8 cellular contexts compared by ENCODE assay signal in genomic region chr5:79235578-79236363, GRCh38. TPM values are rescaled to one million over a fixed set of nuclear protein-coding genes. Genes with fewer than 3 reads are reported as not detected.
A peak's percentile ranks its signal among the peaks of the same experiment; 100 is the strongest.
DNase-seq lines count a peak whose midpoint lies in the region; ATAC-seq and TF ChIP-seq lines count a peak whose summit lies in the region.

JMY (plus strand) TSS chr5:79236131; CDS start chr5:79236651, 520 bp downstream.

- TF ChIP-seq CTCF in fibroblast of the aortic adventitia (IDR thresholded peaks at IDR 0.05; ENCODE audit: insufficient read depth, low read length): peak; percentile 9
- no peak for TF ChIP-seq CTCF in nephron progenitor cell (IDR thresholded peaks at IDR 0.05)

- H3K4me3 Mint-ChIP-seq in nephron progenitor cell: peak within 1 kb of the TSS; percentile 85
- peak within 1 kb of the TSS; percentile 96 for H3K4me3 Mint-ChIP-seq in stimulated activated naive CD8-positive, alpha-beta T cell treated with anti-CD3 and anti-CD28 coated beads, Interleukin-15, Interleukin-2, amounts not matched to agents 100 ng/mL and 50 ng/mL, for 24 hours

- H3K36me3 Mint-ChIP-seq in nephron progenitor cell (ENCODE audit: low read depth): no peaks in the 10 kb centered on the region
- no peaks in the 10 kb centered on the region for H3K36me3 Mint-ChIP-seq in stimulated activated naive CD8-positive, alpha-beta T cell treated with anti-CD3 and anti-CD28 coated beads, Interleukin-15, Interleukin-2, amounts not matched to agents 100 ng/mL and 50 ng/mL, for 24 hours (ENCODE audit: low read depth)

- DNase-seq in DMS153 treated with DMSO at 0.1 percent for 48 hours (lab: John Stamatoyannopoulos, UW; ENCODE audit: unreplicated experiment) (peak; percentile 20), RPMI7951 (ENCODE audit: low read depth) (peak; percentile 76), fibroblast of the aortic adventitia (ENCODE audit: low read depth) (peak; percentile 86), nephron progenitor cell (peak; percentile 79)
- DNase-seq in Jurkat, Clone E6-1 (ENCODE audit: low read depth, low spot score): peak; percentile 64
- peak; percentile 79 for DNase-seq in activated T-helper 9 cell treated with anti-CD3 and anti-CD28 coated beads, Interleukin-2, amount 50 U/mL, for 16 hours (ENCODE audit: low read depth)

- peaks cover 29% of the 10 kb centered on the region for H3K4me1 Mint-ChIP-seq in nephron progenitor cell
- peaks cover 31% of the 10 kb centered on the region for H3K4me1 Mint-ChIP-seq in stimulated activated naive CD8-positive, alpha-beta T cell treated with anti-CD3 and anti-CD28 coated beads, Interleukin-15, Interleukin-2, amounts not matched to agents 100 ng/mL and 50 ng/mL, for 24 hours (ENCODE audit: low read depth)

- no peaks in the 10 kb centered on the region for H3K9me3 Mint-ChIP-seq in nephron progenitor cell
- H3K9me3 Mint-ChIP-seq in stimulated activated naive CD8-positive, alpha-beta T cell treated with anti-CD3 and anti-CD28 coated beads, Interleukin-15, Interleukin-2, amounts not matched to agents 100 ng/mL and 50 ng/mL, for 24 hours: no peaks in the 10 kb centered on the region

- peak; percentile 54 for ATAC-seq in GM21576 (IDR thresholded peaks at IDR 0.05; ENCODE audit: unreplicated experiment)

- H3K27ac Mint-ChIP-seq in nephron progenitor cell: no peak within 1 kb of the TSS
- peak within 1 kb of the TSS; percentile 97 for H3K27ac Mint-ChIP-seq in stimulated activated naive CD8-positive, alpha-beta T cell treated with anti-CD3 and anti-CD28 coated beads, Interleukin-15, Interleukin-2, amounts not matched to agents 100 ng/mL and 50 ng/mL, for 24 hours

- H3K27me3 Mint-ChIP-seq in nephron progenitor cell (ENCODE audit: low read depth, poor library complexity): peaks cover 53% of the 10 kb centered on the region
- no peaks in the 10 kb centered on the region for H3K27me3 Mint-ChIP-seq in stimulated activated naive CD8-positive, alpha-beta T cell treated with anti-CD3 and anti-CD28 coated beads, Interleukin-15, Interleukin-2, amounts not matched to agents 100 ng/mL and 50 ng/mL, for 24 hours

- H3K4me3 ChIP-seq in Jurkat, Clone E6-1 (ENCODE audit: low read length): peak within 1 kb of the TSS; percentile 88
- H3K4me3 ChIP-seq in fibroblast of the aortic adventitia (ENCODE audit: low read depth, low read length): peak within 1 kb of the TSS; percentile 88

RNA-seq across cellular contexts. Expression of gene JMY, which starts in this region (rescaled TPM):
- polyA plus RNA-seq in Jurkat, Clone E6-1 (2012; ENCODE audit: insufficient read depth, insufficient read length): 4.9 TPM
- total RNA-seq in RPMI7951 (2014; rRNA removed; shearing (Covaris generic)): 3.4 and 3.6 TPM in 2 replicates
- total RNA-seq in fibroblast of the aortic adventitia (ENCODE audit: low replicate concordance): 16.4 and 17.7 TPM in 2 replicates

Comparison
In these comparisons a context has a peak if more than half of its experiments do, and no peak if none do; other contexts are left out.
1. Peak in every context shown above with its lines: DNase-seq, ATAC-seq and H3K4me3 ChIP-seq.
2. DNase-seq: peak in every context shown above with its lines; median percentile 86 in fibroblast of the aortic adventitia; 79 in activated T-helper 9 cell treated with anti-CD3 and anti-CD28 coated beads, Interleukin-2, amount 50 U/mL, for 16 hours; 79 in nephron progenitor cell; 76 in RPMI7951; 64 in Jurkat, Clone E6-1; 20 in DMS153 treated with DMSO at 0.1 percent for 48 hours.